ENCODE assay signal across 8 cellular contexts in the genomic region with DNA sequence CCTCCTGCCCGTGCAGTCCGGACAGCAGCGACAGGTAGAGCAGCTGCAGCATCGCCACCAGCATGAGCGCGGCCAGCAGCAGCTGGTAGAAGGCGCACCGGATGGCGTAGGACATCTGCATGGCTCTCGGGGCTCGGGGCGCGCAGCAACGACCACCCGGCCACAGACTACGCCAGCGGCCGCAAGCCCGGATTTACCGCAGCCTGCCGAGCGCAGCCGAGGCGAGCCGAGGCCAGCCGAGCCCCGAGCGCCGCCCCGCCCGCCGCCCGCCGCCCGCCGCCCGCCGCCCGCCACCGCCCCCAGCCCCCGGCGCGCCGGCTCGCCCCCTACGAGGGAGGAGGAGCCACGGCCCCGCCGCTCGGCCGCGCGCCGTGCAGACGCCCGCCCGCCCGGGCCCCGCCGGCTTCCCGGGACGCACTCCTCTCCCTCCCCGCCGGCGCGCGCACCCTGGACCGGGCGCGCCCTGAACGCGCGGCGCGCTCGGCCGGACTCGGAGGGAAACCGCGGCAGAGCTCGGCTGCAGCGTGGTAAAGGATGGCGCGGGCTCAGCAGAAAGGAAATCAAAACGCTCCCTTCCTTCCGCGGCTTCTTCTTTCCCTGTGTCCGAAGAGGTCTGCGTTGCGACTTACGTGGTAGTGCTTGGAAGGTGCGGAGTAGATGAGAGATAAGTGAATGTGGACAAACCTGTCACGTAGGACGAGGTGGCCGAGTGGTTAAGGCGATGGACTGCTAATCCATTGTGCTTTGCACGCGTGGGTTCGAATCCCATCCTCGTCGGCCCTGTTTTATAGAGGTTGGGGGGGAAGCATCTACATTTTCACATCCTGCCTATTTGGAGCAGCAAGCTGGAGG.
DNase-seq lines count a peak whose midpoint lies in the region; ATAC-seq and TF ChIP-seq lines count a peak whose summit lies in the region.

A gene (minus strand): TSS at position 205 of the 852 bp plus-strand sequence. CDS start 84 bp downstream, at position 121.

- H3K27me3 ChIP-seq in iPS-18a (ENCODE audit: control insufficient read depth, insufficient read depth, low read length): peaks cover 10% of the 10 kb centered on the region

- no peaks in the 10 kb centered on the region for H3K9me3 ChIP-seq in iPS-18a (ENCODE audit: control insufficient read depth, low read depth, low read length)

- ATAC-seq in HG02610 (IDR thresholded peaks at IDR 0.05; ENCODE audit: unreplicated experiment) (peak; percentile 42), GM18520 (IDR thresholded peaks at IDR 0.05; ENCODE audit: unreplicated experiment) (no peak)

- H3K9ac ChIP-seq in iPS-18a (ENCODE audit: low read length): peak within 1 kb of the TSS; percentile 71

- no peak for TF ChIP-seq CTCF in VCaP (conservative IDR thresholded peaks at IDR 0.05)

- H3K27ac ChIP-seq in VCaP (peak within 1 kb of the TSS; percentile 98), iPS-18a (ENCODE audit: low read length) (no peak within 1 kb of the TSS)

- peaks cover 9% of the 10 kb centered on the region for H3K4me1 ChIP-seq in iPS-18a (ENCODE audit: control insufficient read depth, low read depth, low read length)

- H3K36me3 ChIP-seq in iPS-18a (ENCODE audit: control insufficient read depth, low read depth, low read length): no peaks in the 10 kb centered on the region

- DNase-seq in DMS79 treated with DMSO at 0.1 percent for 48 hours (lab: John Stamatoyannopoulos, UW): peak; percentile 67
- peak; percentile 56 for DNase-seq in NCI-H2107 (lab: John Stamatoyannopoulos, UW)
- peak; percentile 84 for DNase-seq in brain pericyte (ENCODE audit: low read depth, low spot score)
- DNase-seq in skeletal muscle cell (ENCODE audit: low read depth): peak; percentile 82

- H3K4me3 ChIP-seq in iPS-18a (ENCODE audit: low read length) (peak within 1 kb of the TSS; percentile 92), skeletal muscle cell (ENCODE audit: low read depth, low read length) (peak within 1 kb of the TSS; percentile 85)
